Comparison of ENCODE assay signal across 10 cellular contexts in the genomic region with DNA sequence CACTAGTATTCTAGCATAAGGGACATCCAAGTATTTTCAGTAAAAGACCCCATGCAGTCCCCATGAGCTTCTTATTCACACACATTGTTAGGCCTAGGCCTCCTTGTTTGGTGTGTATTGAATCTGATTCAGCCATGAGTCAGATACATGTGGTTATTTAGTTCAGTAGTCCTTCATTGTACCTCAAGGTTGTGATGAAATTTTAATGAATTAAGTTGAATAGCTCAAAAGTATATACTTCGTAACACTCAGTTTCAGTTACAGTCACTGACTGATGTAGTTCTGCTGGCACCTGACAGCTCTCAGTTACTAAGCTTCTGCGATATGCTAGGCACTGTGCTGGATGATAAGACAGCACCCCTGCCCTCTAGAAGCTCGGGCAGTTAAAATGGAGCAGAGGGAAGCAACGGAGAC.
A peak's percentile ranks its signal among the peaks of the same experiment; 100 is the strongest.
DNase-seq lines count a peak whose midpoint lies in the region; ATAC-seq and TF ChIP-seq lines count a peak whose summit lies in the region.
"Had no signal": no experiment of that assay in that cellular context is flagged by ENCODE, and none has a peak within 500 bp of the region (broad histone marks: within the 10 kb centered on the region; RNA-seq: fewer than 3 reads in every experiment).

No MANE protein-coding gene starts in this region.

- peaks cover 49% of the 10 kb centered on the region for H3K36me3 Mint-ChIP-seq in activated naive CD8-positive, alpha-beta T cell treated with anti-CD3 and anti-CD28 coated beads, Interleukin-2, amount 10 ng/mL, durations not matched to agents 7 days and 5 days
- H3K36me3 Mint-ChIP-seq in glutamatergic neuron (ENCODE audit: unreplicated experiment): no peaks in the 10 kb centered on the region

- DNase-seq in BJ (ENCODE audit: low read depth) (peak; percentile 61), glutamatergic neuron (no peak), left lobe of liver (ENCODE audit: low spot score) (no peak), NCI-H2107 treated with DMSO at 0.1 percent for 48 hours (lab: John Stamatoyannopoulos, UW; ENCODE audit: unreplicated experiment) (no peak)
- DNase-seq in activated naive CD8-positive, alpha-beta T cell treated with anti-CD3 and anti-CD28 coated beads, Interleukin-2, amount 10 ng/mL, durations not matched to agents 7 days and 5 days: no peak
- DNase-seq: NCI-H526 had no signal

- H3K4me1 Mint-ChIP-seq in activated naive CD8-positive, alpha-beta T cell treated with anti-CD3 and anti-CD28 coated beads, Interleukin-2, amount 10 ng/mL, durations not matched to agents 7 days and 5 days: peaks cover 15% of the 10 kb centered on the region
- H3K4me1 Mint-ChIP-seq in glutamatergic neuron (ENCODE audit: low read depth, unreplicated experiment): no peaks in the 10 kb centered on the region

- H3K27me3 Mint-ChIP-seq in activated naive CD8-positive, alpha-beta T cell treated with anti-CD3 and anti-CD28 coated beads, Interleukin-2, amount 10 ng/mL, durations not matched to agents 7 days and 5 days: no peaks in the 10 kb centered on the region
- peaks cover 1% of the 10 kb centered on the region for H3K27me3 Mint-ChIP-seq in glutamatergic neuron (ENCODE audit: unreplicated experiment)

- POLR2A ChIA-PET in BJ (lab: Charles Lee): interaction anchor here (0.6 kb wide), 1 partner anchor 178 kb away, joined by 5 read pairs; no protein-coding TSS in a partner anchor
- POLR2A ChIA-PET in activated naive CD8-positive, alpha-beta T cell treated with anti-CD3 and anti-CD28 coated beads, Interleukin-2, amount 10 ng/mL, durations not matched to agents 7 days and 5 days (lab: Charles Lee): interaction anchor here (0.7 to 1.0 kb wide), 2 partner anchors 36 to 723 kb away, joined by 3 read pairs; no protein-coding TSS in a partner anchor

- H3K4me1 ChIP-seq in HUES64 (ENCODE audit: insufficient read depth, low read length) (peaks cover 15% of the 10 kb centered on the region; the same call in 1 of the 2 replicates), iPS-20b (ENCODE audit: insufficient read depth, low read length) (peaks cover 25% of the 10 kb centered on the region; the same call in 1 of the 2 replicates)
- H3K4me1 ChIP-seq: esophagus muscularis mucosa had no signal

- TF ChIP-seq CTCF in BJ (IDR thresholded peaks at IDR 0.05; ENCODE audit: insufficient read depth, low read depth, low read length): no peak
- no peak for TF ChIP-seq CTCF in glutamatergic neuron (IDR thresholded peaks at IDR 0.05; ENCODE audit: partially characterized antibody, unreplicated experiment)

- ATAC-seq in activated naive CD8-positive, alpha-beta T cell treated with anti-CD3 and anti-CD28 coated beads, Interleukin-2, amount 10 ng/mL, durations not matched to agents 7 days and 5 days (ENCODE audit: low read depth): no peak
- ATAC-seq in left lobe of liver (no peak), GM18867 (IDR thresholded peaks at IDR 0.05; ENCODE audit: unreplicated experiment) (no peak)

- no peak overlapping the region for H3K4me3 ChIP-seq in BJ (ENCODE audit: low read depth, low read length)
- H3K4me3 ChIP-seq in HUES64 (ENCODE audit: low read length): no peak overlapping the region
- no peak overlapping the region for H3K4me3 ChIP-seq in iPS-20b (ENCODE audit: low read length)
- H3K4me3 ChIP-seq: esophagus muscularis mucosa had no signal

- H3K27ac ChIP-seq in HUES64 (ENCODE audit: low read depth, low read length) (peak overlapping the region; percentile 81), iPS-20b (ENCODE audit: low read length) (no peak overlapping the region)
- H3K27ac ChIP-seq: esophagus muscularis mucosa had no signal

- no peaks in the 10 kb centered on the region for H3K9me3 Mint-ChIP-seq in activated naive CD8-positive, alpha-beta T cell treated with anti-CD3 and anti-CD28 coated beads, Interleukin-2, amount 10 ng/mL, durations not matched to agents 7 days and 5 days
- no peaks in the 10 kb centered on the region for H3K9me3 Mint-ChIP-seq in glutamatergic neuron (ENCODE audit: unreplicated experiment)

- no peak overlapping the region for H3K4me3 Mint-ChIP-seq in activated naive CD8-positive, alpha-beta T cell treated with anti-CD3 and anti-CD28 coated beads, Interleukin-2, amount 10 ng/mL, durations not matched to agents 7 days and 5 days
- H3K4me3 Mint-ChIP-seq in glutamatergic neuron (ENCODE audit: unreplicated experiment): no peak overlapping the region

- H3K36me3 ChIP-seq in BJ (ENCODE audit: control insufficient read depth, insufficient read depth, low read length) (peaks cover 9% of the 10 kb centered on the region), HUES64 (ENCODE audit: insufficient read depth, low read length) (peaks cover 97% of the 10 kb centered on the region), iPS-20b (ENCODE audit: insufficient read depth, low read depth, low read length) (peaks cover 98% of the 10 kb centered on the region)

- 95% methylated on average over 4 of the region's 4 CpGs for WGBS in HUES64

- peak overlapping the region; percentile 43 for H3K27ac Mint-ChIP-seq in activated naive CD8-positive, alpha-beta T cell treated with anti-CD3 and anti-CD28 coated beads, Interleukin-2, amount 10 ng/mL, durations not matched to agents 7 days and 5 days
- no peak overlapping the region for H3K27ac Mint-ChIP-seq in glutamatergic neuron (ENCODE audit: unreplicated experiment)

- H3K9ac ChIP-seq in HUES64 (ENCODE audit: low read depth, low read length) (peak overlapping the region; percentile 8; the same call in 1 of the 2 replicates), iPS-20b (ENCODE audit: low read depth, low read length) (peak overlapping the region; percentile 14; the same call in 1 of the 2 replicates)

- CTCF ChIA-PET in BJ (lab: Yijun Ruan, JAX): interaction anchor here (1.1 kb wide), 1 partner anchor 8 kb away, joined by 3 read pairs; no protein-coding TSS in a partner anchor

- no peaks in the 10 kb centered on the region for H3K9me3 ChIP-seq in HUES64 (ENCODE audit: insufficient read depth, low read depth, low read length)
- H3K9me3 ChIP-seq in iPS-20b (ENCODE audit: insufficient read depth, low read depth, low read length): no peaks in the 10 kb centered on the region
- H3K9me3 ChIP-seq: esophagus muscularis mucosa had no signal

- H3K27me3 ChIP-seq in BJ (ENCODE audit: control insufficient read depth, insufficient read depth, low read length) (no peaks in the 10 kb centered on the region), HUES64 (ENCODE audit: insufficient read depth, low read length) (no peaks in the 10 kb centered on the region), iPS-20b (ENCODE audit: insufficient read depth, low read length) (no peaks in the 10 kb centered on the region)
- H3K27me3 ChIP-seq: esophagus muscularis mucosa had no signal
